ENCODE assay signal across 14 cellular contexts in genomic region chr12:85527192-85527591, GRCh38.
DNase-seq lines count a peak whose midpoint lies in the region; ATAC-seq, FAIRE-seq and TF ChIP-seq lines count a peak whose summit lies in the region.
"Had no signal": no experiment of that assay in that cellular context is flagged by ENCODE, and none has a peak within 500 bp of the region (broad histone marks: within the 10 kb centered on the region; RNA-seq: fewer than 3 reads in every experiment).

No MANE protein-coding gene starts in this region.

- no peaks in the 10 kb centered on the region for H3K36me3 ChIP-seq in lower lobe of right lung
- no peaks in the 10 kb centered on the region for H3K36me3 ChIP-seq in upper lobe of left lung
- H3K36me3 ChIP-seq: heart left ventricle, thyroid gland had no signal

- no peak for TF ChIP-seq EP300 in upper lobe of left lung (IDR thresholded peaks at IDR 0.05)

- H3K4me1 ChIP-seq in lower lobe of right lung (no peaks in the 10 kb centered on the region), upper lobe of left lung (no peaks in the 10 kb centered on the region)
- H3K4me1 ChIP-seq: heart left ventricle, thyroid gland had no signal

- ATAC-seq in GM21360 (IDR thresholded peaks at IDR 0.05; ENCODE audit: unreplicated experiment) (peak; percentile 73), HG02970 (IDR thresholded peaks at IDR 0.05; ENCODE audit: low FRiP score, unreplicated experiment) (peak; percentile 58), lower lobe of right lung (no peak), upper lobe of left lung (ENCODE audit: low FRiP score in 2 of 2) (no peak)
- ATAC-seq: heart left ventricle had no signal

- FAIRE-seq in GM18507 (lab: Jason Lieb, UNC), result peak; percentile 96

- H3K9me3 ChIP-seq in lower lobe of right lung, result no peaks in the 10 kb centered on the region
- H3K9me3 ChIP-seq in upper lobe of left lung, result no peaks in the 10 kb centered on the region
- H3K9me3 ChIP-seq: heart left ventricle, thyroid gland had no signal

- WGBS in upper lobe of left lung, 2 donors, result 71 to 90% methylated on average over 2 of the region's 2 CpGs

- DNase-seq in GM18507 (ENCODE audit: extremely low spot score, insufficient read length, low read depth) (peak; percentile 2), lower lobe of right lung (no peak), upper lobe of left lung (no peak), NCI-H748 treated with DMSO at 0.1 percent for 48 hours (lab: John Stamatoyannopoulos, UW) (no peak), DMS 273 (lab: John Stamatoyannopoulos, UW; ENCODE audit: unreplicated experiment) (no peak)
- DNase-seq in Jurkat, Clone E6-1 (ENCODE audit: low read depth, low spot score), result peak; percentile 29
- DNase-seq: amniotic stem cell; CD4-positive, CD25-positive, alpha-beta regulatory T cell; effector CD8-positive, alpha-beta T cell; heart left ventricle; NCI-H69; thyroid gland had no signal

- H3K27ac ChIP-seq in lower lobe of right lung (no peak overlapping the region), upper lobe of left lung (no peak overlapping the region)
- H3K27ac ChIP-seq: heart left ventricle, thyroid gland had no signal

- TF ChIP-seq CTCF in lower lobe of right lung (IDR thresholded peaks at IDR 0.05), result no peak
- no peak for TF ChIP-seq CTCF in upper lobe of left lung (IDR thresholded peaks at IDR 0.05)

- TF ChIP-seq POLR2A in upper lobe of left lung (IDR thresholded peaks at IDR 0.05), result no peak

- intact Hi-C loops in lower lobe of right lung (cut with DNase I), result no loop called here

- no peak overlapping the region for H3K4me3 ChIP-seq in Jurkat, Clone E6-1 (ENCODE audit: low read length)
- H3K4me3 ChIP-seq in lower lobe of right lung (no peak overlapping the region), upper lobe of left lung (no peak overlapping the region)
- H3K4me3 ChIP-seq: heart left ventricle, thyroid gland had no signal

- H3K27me3 ChIP-seq in lower lobe of right lung (ENCODE audit: low read depth) (no peaks in the 10 kb centered on the region), upper lobe of left lung (no peaks in the 10 kb centered on the region)
- H3K27me3 ChIP-seq: heart left ventricle, thyroid gland had no signal

Comparison
In these comparisons a context has a peak if more than half of its experiments do, and no peak if none do; other contexts are left out.
1. DNase-seq: peak in GM18507 (single experiment) and Jurkat, Clone E6-1 (single experiment); none in lower lobe of right lung (single experiment), upper lobe of left lung (0 of 2), NCI-H748 treated with DMSO at 0.1 percent for 48 hours (single experiment) and DMS 273 (single experiment).
2. ATAC-seq: peak in GM21360 (single experiment) and HG02970 (single experiment); none in lower lobe of right lung (0 of 2) and upper lobe of left lung (0 of 2).